In genomic region chr19:29943615-29944014, GRCh38 we compare ENCODE assay signal across 9 cellular contexts. TPM values are rescaled to one million over a fixed set of nuclear protein-coding genes. Genes with fewer than 3 reads are reported as not detected.
DNase-seq lines count a peak whose midpoint lies in the region; ATAC-seq, FAIRE-seq and TF ChIP-seq lines count a peak whose summit lies in the region.
"Had no signal": no experiment of that assay in that cellular context is flagged by ENCODE, and none has a peak within 500 bp of the region (broad histone marks: within the 10 kb centered on the region; RNA-seq: fewer than 3 reads in every experiment).

No MANE protein-coding gene starts in this region.

- H3K9ac ChIP-seq in iPS-18a (ENCODE audit: low read length), result peak overlapping the region; percentile 87

- ATAC-seq in left ventricle myocardium superior (no peak), upper lobe of right lung (no peak), HG03108 (IDR thresholded peaks at IDR 0.05; ENCODE audit: unreplicated experiment) (no peak), lower lobe of right lung (no peak)
- ATAC-seq in activated T-helper 17 cell treated with anti-CD3 and anti-CD28 coated beads, Interleukin-2, amount 50 U/mL, for 72 hours (replicated peaks), result no peak

- H3K4me3 Mint-ChIP-seq in activated T-helper 17 cell treated with anti-CD3 and anti-CD28 coated beads, Interleukin-2, amount 50 U/mL, for 72 hours, result peak overlapping the region; percentile 75

- H3K27me3 Mint-ChIP-seq in activated T-helper 17 cell treated with anti-CD3 and anti-CD28 coated beads, Interleukin-2, amount 50 U/mL, for 72 hours, result peaks cover 5% of the 10 kb centered on the region

- no peak for TF ChIP-seq CTCF in left ventricle myocardium inferior (IDR thresholded peaks at IDR 0.05; ENCODE audit: borderline replicate concordance)
- no peak for TF ChIP-seq CTCF in upper lobe of right lung (IDR thresholded peaks at IDR 0.05)
- TF ChIP-seq CTCF in lower lobe of right lung (IDR thresholded peaks at IDR 0.05), result no peak

- H3K27me3 ChIP-seq in left ventricle myocardium inferior (ENCODE audit: low read depth), result peaks cover 9% of the 10 kb centered on the region
- peaks cover 12% of the 10 kb centered on the region for H3K27me3 ChIP-seq in iPS-18a (ENCODE audit: control insufficient read depth, insufficient read depth, low read length)
- H3K27me3 ChIP-seq in upper lobe of right lung, result no peaks in the 10 kb centered on the region
- H3K27me3 ChIP-seq in lower lobe of right lung (ENCODE audit: low read depth), result no peaks in the 10 kb centered on the region
- H3K27me3 ChIP-seq: tibial artery had no signal

- peaks cover 40% of the 10 kb centered on the region for H3K4me1 Mint-ChIP-seq in activated T-helper 17 cell treated with anti-CD3 and anti-CD28 coated beads, Interleukin-2, amount 50 U/mL, for 72 hours

- no peak for FAIRE-seq in HTR-8/SVneo (lab: Jason Lieb, UNC)

- intact Hi-C loops in left ventricle myocardium inferior (cut with micrococcal nuclease), result no loop called here
- intact Hi-C loops in left ventricle myocardium superior (cut with micrococcal nuclease), result no loop called here
- intact Hi-C loops in upper lobe of right lung (cut with DNase I), result no loop called here
- intact Hi-C loops in lower lobe of right lung (cut with DNase I), result no loop called here

- DNase-seq in left ventricle myocardium inferior (no peak), left ventricle myocardium superior (no peak), upper lobe of right lung (no peak), lower lobe of right lung (no peak), HTR-8/SVneo (ENCODE audit: insufficient read length, low spot score) (no peak)
- DNase-seq: tibial artery had no signal

- peaks cover 33% of the 10 kb centered on the region for H3K36me3 Mint-ChIP-seq in activated T-helper 17 cell treated with anti-CD3 and anti-CD28 coated beads, Interleukin-2, amount 50 U/mL, for 72 hours (ENCODE audit: low read depth)

- H3K27ac ChIP-seq in left ventricle myocardium inferior (replicated peaks), result no peak overlapping the region
- no peak overlapping the region for H3K27ac ChIP-seq in iPS-18a (ENCODE audit: low read length)
- peak overlapping the region; percentile 74 for H3K27ac ChIP-seq in upper lobe of right lung
- no peak overlapping the region for H3K27ac ChIP-seq in lower lobe of right lung

- peak overlapping the region; percentile 77 for H3K27ac Mint-ChIP-seq in activated T-helper 17 cell treated with anti-CD3 and anti-CD28 coated beads, Interleukin-2, amount 50 U/mL, for 72 hours

- H3K4me1 ChIP-seq in left ventricle myocardium inferior (peaks cover 46% of the 10 kb centered on the region), iPS-18a (ENCODE audit: control insufficient read depth, low read depth, low read length) (peaks cover 5% of the 10 kb centered on the region), upper lobe of right lung (peaks cover 35% of the 10 kb centered on the region), lower lobe of right lung (peaks cover 35% of the 10 kb centered on the region)

- H3K9me3 ChIP-seq in left ventricle myocardium inferior (replicated peaks) (no peaks in the 10 kb centered on the region), iPS-18a (ENCODE audit: control insufficient read depth, low read depth, low read length) (peaks cover 7% of the 10 kb centered on the region), upper lobe of right lung (no peaks in the 10 kb centered on the region), lower lobe of right lung (no peaks in the 10 kb centered on the region)
- H3K9me3 ChIP-seq: tibial artery had no signal

- no peaks in the 10 kb centered on the region for H3K36me3 ChIP-seq in left ventricle myocardium inferior
- H3K36me3 ChIP-seq in iPS-18a (ENCODE audit: control insufficient read depth, low read depth, low read length), result no peaks in the 10 kb centered on the region
- H3K36me3 ChIP-seq in upper lobe of right lung, result no peaks in the 10 kb centered on the region
- H3K36me3 ChIP-seq in lower lobe of right lung, result no peaks in the 10 kb centered on the region
- H3K36me3 ChIP-seq: tibial artery had no signal

- H3K4me3 ChIP-seq in left ventricle myocardium inferior (peak overlapping the region; percentile 95), iPS-18a (ENCODE audit: low read length) (peak overlapping the region; percentile 94), upper lobe of right lung (peak overlapping the region; percentile 94), lower lobe of right lung (no peak overlapping the region)

- no peaks in the 10 kb centered on the region for H3K9me3 Mint-ChIP-seq in activated T-helper 17 cell treated with anti-CD3 and anti-CD28 coated beads, Interleukin-2, amount 50 U/mL, for 72 hours

RNA-seq across cellular contexts. Expression of gene URI1, which starts 1.6 kb away (rescaled TPM):
- total RNA-seq in left ventricle myocardium inferior (43.0 TPM), left ventricle myocardium superior (42.4 TPM), upper lobe of right lung (45.1 TPM), lower lobe of right lung (46.0 TPM)
- 10 to 100 TPM; 61.8 to 72.8 TPM for total RNA-seq in activated T-helper 17 cell treated with anti-CD3 and anti-CD28 coated beads, Interleukin-2, amount 50 U/mL, for 72 hours
